26 cellular contexts compared by ENCODE assay signal in genomic region chr15:66169625-66170024, GRCh38.
"Had no signal": no experiment of that assay in that cellular context is flagged by ENCODE, and none has a peak within 500 bp of the region (broad histone marks: within the 10 kb centered on the region; RNA-seq: fewer than 3 reads in every experiment).

No MANE protein-coding gene starts in this region.

- DNase-seq: activated CD4-positive, alpha-beta T cell treated with anti-CD3 and anti-CD28 coated beads for 48 hours; activated CD4-positive, alpha-beta T cell treated with anti-CD3 and anti-CD28 coated beads, Interleukin-2, amount 50 U/mL, for 48 hours; activated CD8-positive, alpha-beta memory T cell treated with anti-CD3 and anti-CD28 coated beads for 24 hours; activated effector memory CD4-positive, alpha-beta T cell treated with Interleukin-2 at 50 U/mL for 16 hours; activated naive CD4-positive, alpha-beta T cell treated with Interleukin-2 at 50 U/mL for 16 hours; anterior cingulate cortex; colonic mucosa; effector CD8-positive, alpha-beta T cell; esophagus squamous epithelium; left colon; midbrain; naive thymus-derived CD4-positive, alpha-beta T cell; nucleus accumbens; psoas muscle; sigmoid colon; stimulated activated CD4-positive, alpha-beta T cell treated with anti-CD3 and anti-CD28 coated beads, Interleukin-15, amount 100 ng/mL, for 24 hours; stimulated activated CD4-positive, alpha-beta T cell treated with anti-CD3 and anti-CD28 coated beads, Interleukin-2, amount 100 ng/mL, for 24 hours; stimulated activated naive CD4-positive, alpha-beta T cell; tibial artery; upper lobe of right lung had no signal

- H3K79me2 ChIP-seq: hepatocyte, parathyroid adenoma had no signal

- H3K27me3 ChIP-seq: colonic mucosa, upper lobe of right lung had no signal

- H3K9me3 ChIP-seq: colonic mucosa, esophagus squamous epithelium, psoas muscle, sigmoid colon, suprapubic skin, tibial artery, upper lobe of right lung had no signal

- H3K4me3 ChIP-seq: colonic mucosa, esophagus squamous epithelium, hepatocyte, psoas muscle, sigmoid colon, smooth muscle cell, suprapubic skin, tibial artery, upper lobe of right lung had no signal

- H3K4me2 ChIP-seq: hepatocyte, smooth muscle cell had no signal

- H3K9ac ChIP-seq: parathyroid adenoma had no signal

- H3K27ac ChIP-seq: colonic mucosa, epithelial cell of prostate, esophagus squamous epithelium, hepatocyte, parathyroid adenoma, psoas muscle, sigmoid colon, suprapubic skin, tibial artery, upper lobe of right lung had no signal

- ATAC-seq: activated CD4-positive, CD25-positive, alpha-beta regulatory T cell treated with anti-CD3 and anti-CD28 coated beads, Interleukin-2, amount 50 U/mL, for 24 hours; left colon; naive thymus-derived CD4-positive, alpha-beta T cell; psoas muscle; upper lobe of right lung had no signal

- H3K36me3 ChIP-seq: colonic mucosa, esophagus squamous epithelium, sigmoid colon, suprapubic skin, tibial artery, upper lobe of right lung had no signal

- H3K4me1 ChIP-seq: colonic mucosa, esophagus squamous epithelium, parathyroid adenoma, psoas muscle, sigmoid colon, suprapubic skin, tibial artery, upper lobe of right lung had no signal

- H2AFZ ChIP-seq: hepatocyte, parathyroid adenoma had no signal
